In genomic region chr1:27527857-27528700, GRCh38 we compare ENCODE assay signal across 8 cellular contexts. TPM values are rescaled to one million over a fixed set of nuclear protein-coding genes. Genes with fewer than 3 reads are reported as not detected.
DNase-seq lines count a peak whose midpoint lies in the region; ATAC-seq and TF ChIP-seq lines count a peak whose summit lies in the region.

No MANE protein-coding gene starts in this region.

- TF ChIP-seq POLR2A in GM18505 (IDR thresholded peaks at IDR 0.05; ENCODE audit: borderline replicate concordance, extremely low read depth, insufficient read depth, insufficient read length) = no peak

- peaks cover 65% of the 10 kb centered on the region for H3K4me1 Mint-ChIP-seq in activated T-cell treated with anti-CD3 and anti-CD28 coated beads, Interleukin-2, amount 50 U/mL, for 72 hours (ENCODE audit: low read depth)

- no peaks in the 10 kb centered on the region for H3K27me3 Mint-ChIP-seq in activated T-cell treated with anti-CD3 and anti-CD28 coated beads, Interleukin-2, amount 50 U/mL, for 72 hours (ENCODE audit: low read depth)

- H3K27ac Mint-ChIP-seq in activated T-cell treated with anti-CD3 and anti-CD28 coated beads, Interleukin-2, amount 50 U/mL, for 72 hours = no peak overlapping the region

- H3K9me3 Mint-ChIP-seq in activated T-cell treated with anti-CD3 and anti-CD28 coated beads, Interleukin-2, amount 50 U/mL, for 72 hours = no peaks in the 10 kb centered on the region

- H3K79me2 ChIP-seq in fibroblast of lung (ENCODE audit: control insufficient read depth, insufficient read depth, low read length) = no peaks in the 10 kb centered on the region

- H3K4me1 ChIP-seq in fibroblast of lung (ENCODE audit: control insufficient read depth, extremely low read depth, insufficient read depth, low read length) (peaks cover 60% of the 10 kb centered on the region), neuron (ENCODE audit: insufficient read depth, low read length) (peaks cover 61% of the 10 kb centered on the region)

- H3K36me3 ChIP-seq in fibroblast of lung (ENCODE audit: control insufficient read depth, insufficient read depth, low read length) (peaks cover 3% of the 10 kb centered on the region), neuron (ENCODE audit: insufficient read depth, low read length) (peaks cover under 1% of the 10 kb centered on the region)

- no peaks in the 10 kb centered on the region for H4K20me1 ChIP-seq in fibroblast of lung (ENCODE audit: control insufficient read depth, extremely low read depth, insufficient read depth, low read length)

- peaks cover 0 to 2% of the 10 kb centered on the region in 2 donors for H3K36me3 Mint-ChIP-seq in activated T-cell treated with anti-CD3 and anti-CD28 coated beads, Interleukin-2, amount 50 U/mL, for 72 hours (ENCODE audit: insufficient read depth in 2 of 2)

- H3K4me3 ChIP-seq in fibroblast of lung (replicated peaks in 1 of 4; ENCODE audit: control extremely low read depth in 1 of 4, insufficient read depth in 1 of 4, low read depth in 3 of 4, low read length in 4 of 4) (peak overlapping the region in 1 of 4 experiments; percentile 53), neuron (ENCODE audit: low read length) (peak overlapping the region; percentile 34)

- DNase-seq in NCI-H345 (lab: John Stamatoyannopoulos, UW) = peak; percentile 97
- peak; percentile 51 to 57 for DNase-seq in activated T-cell treated with anti-CD3 and anti-CD28 coated beads, Interleukin-2, amount 50 U/mL, for 72 hours
- no peak for DNase-seq in fibroblast of lung (ENCODE audit: low read depth in 2 of 2)
- no peak for DNase-seq in 8988T
- DNase-seq in mesenteric fat pad (ENCODE audit: low spot score) = no peak

- no peak for TF ChIP-seq CTCF in fibroblast of lung (conservative IDR thresholded peaks at IDR 0.05 in 1 of 2, IDR thresholded peaks at IDR 0.05 in 1 of 2; ENCODE audit: low read depth in 1 of 2, low read length in 2 of 2)

- peak overlapping the region; percentile 2 for H3K4me2 ChIP-seq in fibroblast of lung (ENCODE audit: extremely low read depth, insufficient read depth, low read length)

- peak; percentile 45 for ATAC-seq in GM18907 (IDR thresholded peaks at IDR 0.05; ENCODE audit: unreplicated experiment)
- peak; percentile 35 to 44 for ATAC-seq in activated T-cell treated with anti-CD3 and anti-CD28 coated beads, Interleukin-2, amount 50 U/mL, for 72 hours (replicated peaks in 1 of 2)
- no peak for ATAC-seq in GM18505 (IDR thresholded peaks at IDR 0.05; ENCODE audit: unreplicated experiment)

- peak overlapping the region; percentile 14 for H3K9ac ChIP-seq in fibroblast of lung (ENCODE audit: insufficient read depth, low read length)

- H3K27ac ChIP-seq in fibroblast of lung (ENCODE audit: insufficient read depth, low read length) = peak overlapping the region; percentile 21

- H2AFZ ChIP-seq in fibroblast of lung (ENCODE audit: low read length) (no peak overlapping the region), neuron (ENCODE audit: low read depth, low read length) (no peak overlapping the region)

- H3K9me3 ChIP-seq in fibroblast of lung (ENCODE audit: control insufficient read depth, insufficient read depth, low read depth, low read length) (no peaks in the 10 kb centered on the region), neuron (ENCODE audit: low read length) (no peaks in the 10 kb centered on the region)

- H3K27me3 ChIP-seq in fibroblast of lung (ENCODE audit: control insufficient read depth, insufficient read depth, low read length) = no peaks in the 10 kb centered on the region
- no peaks in the 10 kb centered on the region for H3K27me3 ChIP-seq in neuron (ENCODE audit: insufficient read depth, low read length)

- peak overlapping the region; percentile 47 to 80 for H3K4me3 Mint-ChIP-seq in activated T-cell treated with anti-CD3 and anti-CD28 coated beads, Interleukin-2, amount 50 U/mL, for 72 hours

RNA-seq across cellular contexts. Expression of gene WASF2, which starts 38.1 kb away (rescaled TPM):
- 100 to 1,000 TPM; 146 to 197 TPM for total RNA-seq in activated T-cell treated with anti-CD3 and anti-CD28 coated beads, Interleukin-2, amount 50 U/mL, for 72 hours
- total RNA-seq in fibroblast of lung (16.7 and 26.3 TPM in 2 replicates), mesenteric fat pad (156 TPM)
- polyA plus RNA-seq in fibroblast of lung = 55.5 and 66.9 TPM in 2 replicates
- 57.3 and 72.1 TPM in 2 replicates for polyA plus RNA-seq in fibroblast of lung (2012)
- polyA minus RNA-seq in fibroblast of lung (ENCODE audit: low replicate concordance) = 183 and 186 TPM in 2 replicates

Comparison
In these comparisons a context has a peak if more than half of its experiments do, and no peak if none do; other contexts are left out.
1. DNase-seq: peak in NCI-H345 (single experiment) and activated T-cell treated with anti-CD3 and anti-CD28 coated beads, Interleukin-2, amount 50 U/mL, for 72 hours (2 of 2); none in fibroblast of lung (0 of 2), 8988T (single experiment) and mesenteric fat pad (single experiment).